ENCODE assay signal across 34 cellular contexts in the genomic region with DNA sequence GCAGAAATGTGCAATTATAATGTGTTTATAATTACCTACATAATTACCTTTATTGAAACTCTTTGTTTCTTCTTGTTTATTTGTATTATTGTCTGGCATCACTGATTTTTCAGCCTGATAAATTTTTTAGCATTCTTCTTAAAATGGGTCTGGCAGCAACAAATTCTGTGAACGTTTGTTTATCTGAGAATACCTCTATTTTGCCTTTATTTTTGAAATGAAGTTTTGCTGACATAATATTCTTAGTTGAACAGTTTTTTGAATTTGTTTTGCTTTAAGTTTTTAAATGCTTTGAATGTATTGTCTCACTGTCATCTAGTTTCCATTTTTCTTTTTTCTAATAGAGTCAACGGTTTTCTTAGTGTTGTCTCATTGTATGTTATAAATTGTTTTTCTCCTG.
DNase-seq lines count a peak whose midpoint lies in the region; ATAC-seq, FAIRE-seq and TF ChIP-seq lines count a peak whose summit lies in the region.
"Had no signal": no experiment of that assay in that cellular context is flagged by ENCODE, and none has a peak within 500 bp of the region (broad histone marks: within the 10 kb centered on the region; RNA-seq: fewer than 3 reads in every experiment).

No MANE protein-coding gene starts in this region.

- no peaks in the 10 kb centered on the region for H3K27me3 Mint-ChIP-seq in H9 (ENCODE audit: low read depth)
- H3K27me3 Mint-ChIP-seq: B cell; CD4-positive, alpha-beta memory T cell; CD4-positive, alpha-beta T cell; CD4-positive, CD25-positive, alpha-beta regulatory T cell; CD8-positive, alpha-beta memory T cell had no signal

- no peak overlapping the region for H3K14ac ChIP-seq in H9 (ENCODE audit: insufficient read depth, low read length)

- H3K27ac Mint-ChIP-seq in H9 = no peak overlapping the region
- H3K27ac Mint-ChIP-seq: B cell; CD14-positive monocyte; CD4-positive, alpha-beta memory T cell; CD4-positive, alpha-beta T cell; CD4-positive, CD25-positive, alpha-beta regulatory T cell; CD8-positive, alpha-beta memory T cell; CD8-positive, alpha-beta T cell had no signal

- no peak overlapping the region for H2BK120ac ChIP-seq in H9 (ENCODE audit: low read depth, low read length, poor library complexity, severe bottlenecking)

- no peak overlapping the region for H3K4ac ChIP-seq in H9 (ENCODE audit: low read depth, low read length)

- H4K5ac ChIP-seq in H9 (ENCODE audit: insufficient read length, low read depth, low read length) = no peak overlapping the region

- no peaks in the 10 kb centered on the region for H3K79me2 ChIP-seq in H9 (ENCODE audit: insufficient read depth, low read length)

- no peaks in the 10 kb centered on the region for H3K36me3 ChIP-seq in HEK293 (ENCODE audit: control insufficient read depth in 2 of 2, insufficient read depth in 1 of 2, low read length in 2 of 2)
- H3K36me3 ChIP-seq in kidney (ENCODE audit: control insufficient read depth in 1 of 2, insufficient read depth in 2 of 2, low read length in 2 of 2) = no peaks in the 10 kb centered on the region
- H3K36me3 ChIP-seq: BE2C; BLaER1; BLaER1 treated with 17β-estradiol and CSF1 and Interleukin-3, amounts not matched to agents 10 nM and 100 nM had no signal

- H2AK5ac ChIP-seq in H9 (ENCODE audit: insufficient read length, low read length) = no peak overlapping the region

- no peaks in the 10 kb centered on the region for H3K79me1 ChIP-seq in H9 (ENCODE audit: insufficient read depth, low read depth, low read length, poor library complexity, severe bottlenecking)

- H3K23me2 ChIP-seq in H9 (ENCODE audit: insufficient read length, low read depth, low read length, poor library complexity, severe bottlenecking) = no peaks in the 10 kb centered on the region

- ATAC-seq in GM21528 (IDR thresholded peaks at IDR 0.05; ENCODE audit: low FRiP score, unreplicated experiment) = no peak
- ATAC-seq: A549; CD8-positive, alpha-beta T cell had no signal

- no peak overlapping the region for H3K56ac ChIP-seq in H9 (ENCODE audit: insufficient read length, low read depth, low read length)

- DNase-seq in D721Med (ENCODE audit: insufficient read length, low spot score) = no peak
- DNase-seq in kidney = no peak
- no peak for DNase-seq in H9
- DNase-seq in midbrain (lab: John Stamatoyannopoulos, UW) = no peak
- DNase-seq: 8988T; ACHN; AML-193; BE2C; C1 segment of cervical spinal cord; Caco-2; Calu3; CD4-positive, alpha-beta memory T cell; CD4-positive, alpha-beta T cell; CD4-positive, CD25-positive, alpha-beta regulatory T cell; CD8-positive, alpha-beta memory T cell; CD8-positive, alpha-beta T cell; COR-L47; DMS 273 treated with DMSO at 0.1 percent for 48 hours; DMS153; DMS53; DMS79; DMS79 treated with DMSO at 0.1 percent for 48 hours; DND-41; EL had no signal

- no peak overlapping the region for H2AFZ ChIP-seq in H9 (ENCODE audit: low read length)

- no peak overlapping the region for H2BK12ac ChIP-seq in H9 (ENCODE audit: insufficient read length, low read depth, low read length)

- H3K9me3 Mint-ChIP-seq in H9 = peaks cover 14 to 22% of the 10 kb centered on the region in 2 experiments

- H3K9me3 ChIP-seq in HEK293 (ENCODE audit: control insufficient read depth, insufficient read depth, low read depth, low read length) (no peaks in the 10 kb centered on the region), kidney (ENCODE audit: control insufficient read depth in 1 of 2, low read length in 2 of 2) (peaks cover 0 to 6% of the 10 kb centered on the region in 2 donors), H9 (ENCODE audit: control insufficient read depth, low read depth, low read length) (no peaks in the 10 kb centered on the region)
- H3K9me3 ChIP-seq: A549; BE2C; BLaER1; BLaER1 treated with 17β-estradiol and CSF1 and Interleukin-3, amounts not matched to agents 10 nM and 100 nM; Caco-2 had no signal

- H3K4me2 ChIP-seq in H9 (ENCODE audit: insufficient read depth, insufficient read length, low read length) = no peak overlapping the region
- H3K4me2 ChIP-seq: A549; BLaER1; BLaER1 treated with 17β-estradiol and CSF1 and Interleukin-3, amounts not matched to agents 10 nM and 100 nM had no signal

- H3K27ac ChIP-seq in HEK293 (ENCODE audit: extremely low read depth, low read depth, low read length) (no peak overlapping the region), kidney (ENCODE audit: low read depth in 2 of 2, low read length in 2 of 2) (no peak overlapping the region), H9 (ENCODE audit: insufficient read length, low read depth, low read length) (no peak overlapping the region)
- H3K27ac ChIP-seq: 22Rv1; A549; BLaER1; BLaER1 treated with 17β-estradiol and CSF1 and Interleukin-3, amounts not matched to agents 10 nM and 100 nM; C4-2B had no signal

- no CpG with 5 or more reads among the region's 2 CpGs for WGBS in H9 (ENCODE audit: extremely low coverage, insufficient read length, low lambda C conversion rate)

- TF ChIP-seq CTCF in D721Med (IDR thresholded peaks at IDR 0.05; ENCODE audit: insufficient read depth, missing control alignments) = no peak
- no peak for TF ChIP-seq CTCF in HEK293 (tag by site-specific recombination; IDR thresholded peaks at IDR 0.05)
- TF ChIP-seq CTCF in kidney (IDR thresholded peaks at IDR 0.05; ENCODE audit: borderline replicate concordance, extremely low read depth, insufficient read depth) = no peak
- TF ChIP-seq CTCF in H9 (conservative IDR thresholded peaks at IDR 0.05) = no peak

- no peak overlapping the region for H3T11ph ChIP-seq in H9 (ENCODE audit: low read length)

- H4K91ac ChIP-seq in H9 (ENCODE audit: insufficient read length, low read depth, low read length) = no peak overlapping the region

- H2BK20ac ChIP-seq in H9 (ENCODE audit: low read depth, low read length, poor library complexity, severe bottlenecking) = no peak overlapping the region

- peaks cover 15% of the 10 kb centered on the region in 2 experiments for H3K4me1 Mint-ChIP-seq in H9
- H3K4me1 Mint-ChIP-seq: B cell; CD14-positive monocyte; CD4-positive, alpha-beta memory T cell; CD4-positive, CD25-positive, alpha-beta regulatory T cell; CD8-positive, alpha-beta memory T cell had no signal

- H3K27me3 ChIP-seq in H9 (ENCODE audit: insufficient read depth, low read length) = no peaks in the 10 kb centered on the region
- H3K27me3 ChIP-seq: BE2C; BLaER1; BLaER1 treated with 17β-estradiol and CSF1 and Interleukin-3, amounts not matched to agents 10 nM and 100 nM had no signal

- CTCF ChIA-PET in HEK293 (lab: Yijun Ruan, JAX) = no interaction called here

- H3K4me3 ChIP-seq in HEK293 (ENCODE audit: low read depth, low read length) (no peak overlapping the region), kidney (ENCODE audit: low read length in 2 of 2) (no peak overlapping the region)
- H3K4me3 ChIP-seq: A549; BLaER1; BLaER1 treated with 17β-estradiol and CSF1 and Interleukin-3, amounts not matched to agents 10 nM and 100 nM had no signal

- H3K9ac ChIP-seq in kidney (ENCODE audit: low read length in 2 of 2) (no peak overlapping the region), H9 (ENCODE audit: extremely low read depth, insufficient read length, low read length) (no peak overlapping the region)
- H3K9ac ChIP-seq: BLaER1; BLaER1 treated with 17β-estradiol and CSF1 and Interleukin-3, amounts not matched to agents 10 nM and 100 nM had no signal

- H2BK5ac ChIP-seq in H9 (ENCODE audit: insufficient read length, low read length) = no peak overlapping the region

- intact Hi-C loops in kidney (cut with DNase I) = no loop called here

- H3K23ac ChIP-seq in H9 (ENCODE audit: insufficient read length, low read depth, low read length) = no peak overlapping the region

- POLR2A ChIA-PET in HEK293 (lab: Yijun Ruan, JAX) = no interaction called here

- no peak overlapping the region for H4K8ac ChIP-seq in H9 (replicated peaks; ENCODE audit: insufficient read length, low read depth, low read length)

- FAIRE-seq in D721Med (lab: Jason Lieb, UNC) (peak; percentile 58), kidney (lab: Jason Lieb, UNC) (peak; percentile 23)
- FAIRE-seq: A204.1, A549 had no signal

- H2BK15ac ChIP-seq in H9 (ENCODE audit: low read depth, low read length) = no peak overlapping the region

- no peaks in the 10 kb centered on the region for H3K4me1 ChIP-seq in HEK293 (ENCODE audit: control insufficient read depth, insufficient read depth, low read length)
- no peaks in the 10 kb centered on the region for H3K4me1 ChIP-seq in kidney (ENCODE audit: control insufficient read depth in 1 of 2, insufficient read depth in 1 of 2, low read depth in 1 of 2, low read length in 2 of 2)
- no peaks in the 10 kb centered on the region for H3K4me1 ChIP-seq in H9 (ENCODE audit: insufficient read depth, low read length)
- H3K4me1 ChIP-seq: A549; BE2C; BLaER1; BLaER1 treated with 17β-estradiol and CSF1 and Interleukin-3, amounts not matched to agents 10 nM and 100 nM; Caco-2 had no signal

- no peaks in the 10 kb centered on the region for H4K20me1 ChIP-seq in H9 (ENCODE audit: control insufficient read depth, insufficient read depth, insufficient read length)
- H4K20me1 ChIP-seq: BLaER1; BLaER1 treated with 17β-estradiol and CSF1 and Interleukin-3, amounts not matched to agents 10 nM and 100 nM had no signal

- H3K18ac ChIP-seq in H9 (ENCODE audit: insufficient read length, low read depth, low read length) = no peak overlapping the region

- H3K4me3 Mint-ChIP-seq in H9 = no peak overlapping the region
- H3K4me3 Mint-ChIP-seq: B cell; CD14-positive monocyte; CD4-positive, alpha-beta memory T cell; CD4-positive, alpha-beta T cell; CD4-positive, CD25-positive, alpha-beta regulatory T cell; CD8-positive, alpha-beta memory T cell; CD8-positive, alpha-beta T cell had no signal

- peaks cover 2 to 32% (median 14%) of the 10 kb centered on the region in 3 experiments; a peak in 6 of 7 replicates for H3K36me3 Mint-ChIP-seq in H9 (ENCODE audit: insufficient read depth in 1 of 3, low read depth in 3 of 3)
- H3K36me3 Mint-ChIP-seq: CD14-positive monocyte; CD4-positive, alpha-beta memory T cell; CD4-positive, CD25-positive, alpha-beta regulatory T cell; CD8-positive, alpha-beta memory T cell; CD8-positive, alpha-beta T cell had no signal

TF ChIP-seq in HEK293, 187 proteins besides CTCF, POLR2A, EP300 and RAD21:
- TF ChIP-seq TRIM28 (IDR thresholded peaks at IDR 0.05; ENCODE audit: borderline replicate concordance, low read length) (peak; percentile 20; the same call in 1 of the 2 replicates), SETDB1 (IDR thresholded peaks at IDR 0.05; ENCODE audit: insufficient read length, low read length) (peak; percentile 90), ZNF701 (tag by site-specific recombination; IDR thresholded peaks at IDR 0.05) (no peak)
